26 cellular contexts compared by ENCODE assay signal in genomic region chr6:134962421-134962820, GRCh38. TPM values are rescaled to one million over a fixed set of nuclear protein-coding genes. Genes with fewer than 3 reads are reported as not detected.
"Had no signal": no experiment of that assay in that cellular context is flagged by ENCODE, and none has a peak within 500 bp of the region (broad histone marks: within the 10 kb centered on the region; RNA-seq: fewer than 3 reads in every experiment).

No MANE protein-coding gene starts in this region.

- H3K27me3 Mint-ChIP-seq: activated CD4-positive, alpha-beta memory T cell treated with anti-CD3 and anti-CD28 coated beads for 36 hours; activated CD4-positive, alpha-beta T cell treated with anti-CD3 and anti-CD28 coated beads, Interleukin-2, amount 10 ng/mL, durations not matched to agents 24 days and 14 days; activated CD8-positive, alpha-beta memory T cell treated with anti-CD3 and anti-CD28 coated beads, Interleukin-2, amount 10 ng/mL, durations not matched to agents 7 days and 5 days; activated naive CD4-positive, alpha-beta T cell treated with anti-CD3 and anti-CD28 coated beads, Interleukin-2, amount 10 ng/mL, durations not matched to agents 7 days and 5 days; activated naive CD8-positive, alpha-beta T cell treated with anti-CD3 and anti-CD28 coated beads, Interleukin-2, amount 10 ng/mL, durations not matched to agents 7 days and 5 days; effector memory CD8-positive, alpha-beta T cell had no signal

- DNase-seq: activated CD4-positive, alpha-beta memory T cell treated with anti-CD3 and anti-CD28 coated beads for 36 hours; activated CD8-positive, alpha-beta memory T cell treated with anti-CD3 and anti-CD28 coated beads, Interleukin-2, amount 10 ng/mL, durations not matched to agents 7 days and 5 days; activated CD8-positive, alpha-beta memory T cell treated with anti-CD3 and anti-CD28 coated beads, Interleukin-2, amount 50 U/mL, for 4 hours; activated CD8-positive, alpha-beta T cell treated with anti-CD3 and anti-CD28 coated beads, Interleukin-2, amount 10 ng/mL, durations not matched to agents 7 days and 5 days; activated gamma-delta T cell; activated naive CD4-positive, alpha-beta T cell; activated naive CD4-positive, alpha-beta T cell treated with anti-CD3 and anti-CD28 coated beads, Interleukin-2, amount 10 ng/mL, durations not matched to agents 7 days and 5 days; activated naive CD8-positive, alpha-beta T cell treated with anti-CD3 and anti-CD28 coated beads, Interleukin-2, amount 10 ng/mL, durations not matched to agents 7 days and 5 days; activated T-cell treated with anti-CD3 and anti-CD28 coated beads, Interleukin-2, amount 50 U/mL, for 1 hour; activated T-cell treated with anti-CD3 and anti-CD28 coated beads, Interleukin-2, amount 50 U/mL, for 48 hours; caudate nucleus; cortex of kidney; dermis blood vessel endothelial cell; effector CD4-positive, alpha-beta T cell; effector memory CD8-positive, alpha-beta T cell; foreskin fibroblast; gastrocnemius medialis; glutamatergic neuron; heart left ventricle; T-helper 2 cell had no signal

- H3K9me3 Mint-ChIP-seq: activated CD4-positive, alpha-beta memory T cell treated with anti-CD3 and anti-CD28 coated beads for 36 hours; activated CD4-positive, alpha-beta T cell treated with anti-CD3 and anti-CD28 coated beads, Interleukin-2, amount 10 ng/mL, durations not matched to agents 24 days and 14 days; activated naive CD4-positive, alpha-beta T cell treated with anti-CD3 and anti-CD28 coated beads, Interleukin-2, amount 10 ng/mL, durations not matched to agents 7 days and 5 days; activated naive CD8-positive, alpha-beta T cell treated with anti-CD3 and anti-CD28 coated beads, Interleukin-2, amount 10 ng/mL, durations not matched to agents 7 days and 5 days; activated T-helper 1 cell treated with anti-CD3 and anti-CD28 coated beads, Interleukin-12 subunit alpha, Interleukin-12 subunit beta, Interleukin-2, Interleukin-4 antibody, amounts not matched to agents 30 ng/mL and 10 ng/mL and 1 ng/mL, durations not matched to agents 14 hours and 24 hours and 36 hours; effector memory CD8-positive, alpha-beta T cell had no signal

- H3K27ac Mint-ChIP-seq: activated CD4-positive, alpha-beta memory T cell treated with anti-CD3 and anti-CD28 coated beads for 36 hours; activated CD4-positive, alpha-beta T cell treated with anti-CD3 and anti-CD28 coated beads, Interleukin-2, amount 10 ng/mL, durations not matched to agents 24 days and 14 days; activated CD8-positive, alpha-beta memory T cell treated with anti-CD3 and anti-CD28 coated beads, Interleukin-2, amount 10 ng/mL, durations not matched to agents 7 days and 5 days; activated CD8-positive, alpha-beta T cell treated with anti-CD3 and anti-CD28 coated beads, Interleukin-2, amount 10 ng/mL, durations not matched to agents 7 days and 5 days; activated naive CD4-positive, alpha-beta T cell treated with anti-CD3 and anti-CD28 coated beads, Interleukin-2, amount 10 ng/mL, durations not matched to agents 7 days and 5 days; activated naive CD4-positive, alpha-beta T cell treated with anti-CD3 and anti-CD28 coated beads, Interleukin-2, amount 50 U/mL, for 72 hours; activated naive CD8-positive, alpha-beta T cell treated with anti-CD3 and anti-CD28 coated beads, Interleukin-2, amount 10 ng/mL, durations not matched to agents 7 days and 5 days; activated T-helper 1 cell treated with anti-CD3 and anti-CD28 coated beads, Interleukin-12 subunit alpha, Interleukin-12 subunit beta, Interleukin-2, Interleukin-4 antibody, amounts not matched to agents 30 ng/mL and 10 ng/mL and 1 ng/mL, durations not matched to agents 14 hours and 24 hours and 36 hours; brain; effector memory CD8-positive, alpha-beta T cell had no signal

- H3K4me3 Mint-ChIP-seq: activated CD4-positive, alpha-beta memory T cell treated with anti-CD3 and anti-CD28 coated beads for 36 hours; activated CD4-positive, alpha-beta T cell treated with anti-CD3 and anti-CD28 coated beads, Interleukin-2, amount 10 ng/mL, durations not matched to agents 24 days and 14 days; activated CD8-positive, alpha-beta memory T cell treated with anti-CD3 and anti-CD28 coated beads, Interleukin-2, amount 10 ng/mL, durations not matched to agents 7 days and 5 days; activated CD8-positive, alpha-beta T cell treated with anti-CD3 and anti-CD28 coated beads, Interleukin-2, amount 10 ng/mL, durations not matched to agents 7 days and 5 days; activated naive CD4-positive, alpha-beta T cell treated with anti-CD3 and anti-CD28 coated beads, Interleukin-2, amount 10 ng/mL, durations not matched to agents 7 days and 5 days; activated naive CD8-positive, alpha-beta T cell treated with anti-CD3 and anti-CD28 coated beads, Interleukin-2, amount 10 ng/mL, durations not matched to agents 7 days and 5 days; activated T-helper 1 cell treated with anti-CD3 and anti-CD28 coated beads, Interleukin-12 subunit alpha, Interleukin-12 subunit beta, Interleukin-2, Interleukin-4 antibody, amounts not matched to agents 30 ng/mL and 10 ng/mL and 1 ng/mL, durations not matched to agents 14 hours and 24 hours and 36 hours; brain; effector memory CD8-positive, alpha-beta T cell had no signal

- H3K4me3 ChIP-seq: ascending aorta, gastrocnemius medialis, heart left ventricle had no signal

- H3K4me1 Mint-ChIP-seq: activated naive CD4-positive, alpha-beta T cell treated with anti-CD3 and anti-CD28 coated beads, Interleukin-2, amount 10 ng/mL, durations not matched to agents 7 days and 5 days; brain had no signal

- H3K27me3 ChIP-seq: ascending aorta, gastrocnemius medialis, heart left ventricle had no signal

- H3K27ac ChIP-seq: ascending aorta, gastrocnemius medialis, heart left ventricle had no signal

- ATAC-seq: activated CD8-positive, alpha-beta memory T cell treated with anti-CD3 and anti-CD28 coated beads, Interleukin-2, amount 10 ng/mL, durations not matched to agents 7 days and 5 days; activated CD8-positive, alpha-beta T cell treated with anti-CD3 and anti-CD28 coated beads, Interleukin-2, amount 10 ng/mL, durations not matched to agents 7 days and 5 days; activated naive CD4-positive, alpha-beta T cell treated with anti-CD3 and anti-CD28 coated beads, Interleukin-2, amount 50 U/mL, for 72 hours; effector memory CD8-positive, alpha-beta T cell; esophagus mucosa; gastrocnemius medialis; heart left ventricle had no signal

- H3K4me1 ChIP-seq: ascending aorta, gastrocnemius medialis, heart left ventricle had no signal

RNA-seq across cellular contexts. Expression of gene ALDH8A1, which starts 12.5 kb away (rescaled TPM):
- total RNA-seq: ascending aorta had no signal
